8 cellular contexts compared by ENCODE assay signal in genomic region chr11:65503923-65504670, GRCh38. TPM values are rescaled to one million over a fixed set of nuclear protein-coding genes. Genes with fewer than 3 reads are reported as not detected.
A peak's percentile ranks its signal among the peaks of the same experiment; 100 is the strongest.
DNase-seq lines count a peak whose midpoint lies in the region; ATAC-seq and TF ChIP-seq lines count a peak whose summit lies in the region.

No MANE protein-coding gene starts in this region.

- H3K9me3 ChIP-seq in BLaER1 (no peaks in the 10 kb centered on the region), HUES64 (ENCODE audit: insufficient read depth, low read depth, low read length) (no peaks in the 10 kb centered on the region), lung (ENCODE audit: control insufficient read depth in 2 of 2, insufficient read depth in 1 of 2, low read length in 1 of 2) (peaks cover 0 to 3% of the 10 kb centered on the region in 2 donors)

- 52% methylated on average over 3 of the region's 3 CpGs for WGBS in HUES64
- WGBS in lung, 2 donors = 0 to 1% methylated on average over 3 of the region's 3 CpGs

- H3K27me3 ChIP-seq in BLaER1 (no peaks in the 10 kb centered on the region), HUES64 (ENCODE audit: insufficient read depth, low read length) (no peaks in the 10 kb centered on the region), lung (ENCODE audit: control insufficient read depth, insufficient read depth) (no peaks in the 10 kb centered on the region)

- peak overlapping the region in 4 of 5 experiments; percentile 90 to 96 (median 92) for H3K27ac Mint-ChIP-seq in brain

- peak overlapping the region; percentile 83 for H3K4me3 ChIP-seq in BLaER1
- H3K4me3 ChIP-seq in HUES64 (ENCODE audit: low read length) = peak overlapping the region; percentile 96
- peak overlapping the region; percentile 49 for H3K4me3 ChIP-seq in lung

- peaks cover 12 to 42% (median 21%) of the 10 kb centered on the region in 5 experiments for H3K9me3 Mint-ChIP-seq in brain

- peak overlapping the region; percentile 93 for H3K4me2 ChIP-seq in BLaER1

- peak overlapping the region; percentile 100 for H3K27ac ChIP-seq in BLaER1
- H3K27ac ChIP-seq in HUES64 (ENCODE audit: low read depth, low read length) = peak overlapping the region; percentile 54; the same call in 1 of the 2 replicates
- peak overlapping the region; percentile 59 to 74 for H3K27ac ChIP-seq in lung (ENCODE audit: low read depth in 1 of 2, low read length in 1 of 2)

- TF ChIP-seq CTCF in brain (conservative IDR thresholded peaks at IDR 0.05) (no peak), lung (IDR thresholded peaks at IDR 0.05; ENCODE audit: control extremely low read depth, extremely low read depth) (no peak)

- H3K36me3 ChIP-seq in BLaER1 = peaks cover 68% of the 10 kb centered on the region
- H3K36me3 ChIP-seq in HUES64 (ENCODE audit: insufficient read depth, low read length) = peaks cover 69% of the 10 kb centered on the region
- H3K36me3 ChIP-seq in lung (ENCODE audit: control insufficient read depth in 2 of 2, insufficient read depth in 2 of 2, low read length in 2 of 2) = peaks cover 12 to 34% of the 10 kb centered on the region in 2 donors

- no peak for ATAC-seq in lung (ENCODE audit: insufficient read depth, low FRiP score)
- ATAC-seq in GM18511 (IDR thresholded peaks at IDR 0.05; ENCODE audit: unreplicated experiment) = no peak
- ATAC-seq in HG03469 (IDR thresholded peaks at IDR 0.05; ENCODE audit: unreplicated experiment) = no peak

- H3K27me3 Mint-ChIP-seq in brain = peaks cover 38% of the 10 kb centered on the region

- H3K4me1 ChIP-seq in BLaER1 (peaks cover 50% of the 10 kb centered on the region), HUES64 (ENCODE audit: insufficient read depth, low read length) (peaks cover 17% of the 10 kb centered on the region; the same call in 1 of the 2 replicates), lung (ENCODE audit: control insufficient read depth in 2 of 2, insufficient read depth in 2 of 2, low read length in 2 of 2) (peaks cover 0 to 2% of the 10 kb centered on the region in 2 donors)

- H3K9ac ChIP-seq in BLaER1 (peak overlapping the region; percentile 100), HUES64 (ENCODE audit: low read depth, low read length) (peak overlapping the region; percentile 100)

- H3K36me3 Mint-ChIP-seq in brain = no peaks in the 10 kb centered on the region

- H4K20me1 ChIP-seq in BLaER1 = peaks cover 87% of the 10 kb centered on the region

- peaks cover 35% of the 10 kb centered on the region for H3K4me1 Mint-ChIP-seq in brain

- no peak overlapping the region for H3K4me3 Mint-ChIP-seq in brain

- DNase-seq in lung (ENCODE audit: low spot score) (no peak), putamen (ENCODE audit: low spot score) (no peak), OCI-M2 (lab: John Stamatoyannopoulos, UW; ENCODE audit: unreplicated experiment) (no peak)

RNA-seq across cellular contexts. Expression of gene MALAT1, which starts 5.3 kb away (rescaled TPM):
- 392 TPM for polyA plus RNA-seq in HUES64 (2013, experiment 1 of 2)
- polyA plus RNA-seq in HUES64 (2013, experiment 2 of 2) = 461 TPM
- polyA plus RNA-seq in brain (ENCODE audit: insufficient read depth, low read depth, low replicate concordance) = 7.1 TPM
- over 10,000 TPM; 10,633 to 48,332 TPM for total RNA-seq in lung
- 1,000 to 10,000 TPM in 1 of 2 donors, 100 to 1,000 TPM in 1; 125 to 2,965 TPM for polyA plus RNA-seq in lung

RNA-seq across cellular contexts. Expression of gene SCYL1, which starts 20.8 kb away (rescaled TPM):
- polyA plus RNA-seq in HUES64 (2013, experiment 1 of 2) = 39.3 TPM
- polyA plus RNA-seq in HUES64 (2013, experiment 2 of 2) = 42.5 TPM
- polyA plus RNA-seq in brain (ENCODE audit: insufficient read depth, low read depth, low replicate concordance) (81.7 TPM), lung (100 to 1,000 TPM in 1 of 2 donors, 10 to 100 TPM in 1; 79.1 to 107 TPM)
- total RNA-seq in lung = 10 to 100 TPM; 54.3 to 93.8 TPM

RNA-seq across cellular contexts. Expression of gene LTBP3, which starts 54.1 kb away (rescaled TPM):
- 5.0 TPM for polyA plus RNA-seq in HUES64 (2013, experiment 1 of 2)
- polyA plus RNA-seq in HUES64 (2013, experiment 2 of 2) = 7.1 TPM
- polyA plus RNA-seq in brain (ENCODE audit: insufficient read depth, low read depth, low replicate concordance) (48.9 TPM), lung (10 to 100 TPM; 39.1 to 46.6 TPM)
- total RNA-seq in lung = 100 to 1,000 TPM; 100 to 111 TPM

Comparison
In these comparisons a context has a peak if more than half of its experiments do, and no peak if none do; other contexts are left out.
1. RNA of gene MALAT1, which starts 5.3 kb away (polyA plus RNA-seq): 125 to 2,965 TPM in lung; 7.1 TPM in brain (single experiment); every median in the first group is over 10 times any median in the second.
2. Peak in every context shown above with its lines, with median percentiles within 50 percentile points of each other: H3K27ac ChIP-seq and H3K4me3 ChIP-seq.